In the genomic region with DNA sequence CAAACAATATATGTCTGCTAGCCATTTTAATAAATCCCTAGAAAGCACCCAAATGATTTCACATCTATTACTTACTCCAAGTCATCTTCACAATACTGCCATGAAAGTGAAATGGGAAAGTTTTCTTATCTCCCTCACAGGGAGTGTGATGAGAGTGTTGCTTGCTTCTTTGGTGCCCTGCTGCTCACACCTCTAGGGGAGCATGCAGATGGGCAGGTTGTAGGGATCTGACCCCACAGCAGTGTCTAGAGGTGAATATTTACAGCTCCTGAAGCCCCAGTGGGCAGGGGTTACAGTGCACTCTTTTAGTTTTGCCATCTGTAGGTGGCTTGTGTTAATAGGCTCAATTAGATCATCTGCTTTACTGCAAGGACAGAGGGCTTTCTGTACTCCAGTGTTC, we compare ENCODE assay signal across 36 cellular contexts.
"Had no signal": no experiment of that assay in that cellular context is flagged by ENCODE, and none has a peak within 500 bp of the region (broad histone marks: within the 10 kb centered on the region; RNA-seq: fewer than 3 reads in every experiment).

No MANE protein-coding gene starts in this region.

- H3K4me3 Mint-ChIP-seq: activated B cell treated with CpG ODN at 0.5 μM for 24 hours; activated CD4-positive, alpha-beta memory T cell treated with anti-CD3 and anti-CD28 coated beads for 36 hours; activated CD8-positive, alpha-beta T cell treated with anti-CD3 and anti-CD28 coated beads for 36 hours; activated naive CD4-positive, alpha-beta T cell treated with anti-CD3 and anti-CD28 coated beads for 36 hours; activated naive CD8-positive, alpha-beta T cell treated with anti-CD3 and anti-CD28 coated beads, Interleukin-2, amount 10 ng/mL, durations not matched to agents 7 days and 5 days; activated naive CD8-positive, alpha-beta T cell treated with anti-CD3 and anti-CD28 coated beads, Interleukin-2, amount 50 U/mL, for 24 hours; activated T-cell treated with anti-CD3 and anti-CD28 coated beads, Interleukin-2, amount 50 U/mL, for 4 hours; activated T-cell treated with anti-CD3 and anti-CD28 coated beads, Interleukin-2, amount 50 U/mL, for 72 hours; activated T-helper 1 cell treated with anti-CD3 and anti-CD28 coated beads, Interleukin-12 subunit alpha, Interleukin-12 subunit beta, Interleukin-2, Interleukin-4 antibody, amounts not matched to agents 30 ng/mL and 10 ng/mL and 1 ng/mL, durations not matched to agents 14 hours and 24 hours and 36 hours; activated T-helper 17 cell treated with anti-CD3 and anti-CD28 coated beads, Interleukin-2, amount 50 U/mL, for 72 hours; brain; central memory CD8-positive, alpha-beta T cell; T-helper 1 cell treated with Interleukin-12 subunit alpha and Interleukin-12 subunit beta and Interleukin-4 antibody, amounts not matched to agents 30 μg/mL and 1 μg/mL, for 36 hours; T-helper 2 cell treated with Interferon-gamma antibody and Interleukin-4, amounts not matched to agents 5 μg/mL and 100 μg/mL, for 36 hours had no signal

- ATAC-seq: activated CD8-positive, alpha-beta T cell treated with anti-CD3 and anti-CD28 coated beads for 36 hours; activated naive CD4-positive, alpha-beta T cell treated with anti-CD3 and anti-CD28 coated beads, Interleukin-2, amount 50 U/mL, for 72 hours; activated naive CD8-positive, alpha-beta T cell treated with anti-CD3 and anti-CD28 coated beads, Interleukin-2, amount 50 U/mL, for 24 hours; activated T-cell treated with anti-CD3 and anti-CD28 coated beads, Interleukin-2, amount 50 U/mL, for 4 hours; activated T-cell treated with anti-CD3 and anti-CD28 coated beads, Interleukin-2, amount 50 U/mL, for 72 hours; activated T-helper 17 cell treated with anti-CD3 and anti-CD28 coated beads, Interleukin-2, amount 50 U/mL, for 72 hours had no signal

- H3K36me3 ChIP-seq: ascending aorta, cardiac muscle cell had no signal

- DNase-seq: activated B cell treated with CpG ODN at 0.5 μM for 24 hours; activated CD4-positive, alpha-beta memory T cell treated with anti-CD3 and anti-CD28 coated beads for 36 hours; activated CD4-positive, alpha-beta T cell treated with anti-CD3 and anti-CD28 coated beads for 48 hours; activated CD4-positive, alpha-beta T cell treated with anti-CD3 and anti-CD28 coated beads, Interleukin-2, amount 50 U/mL, for 1 hour; activated CD4-positive, alpha-beta T cell treated with anti-CD3 and anti-CD28 coated beads, Interleukin-2, amount 50 U/mL, for 4 hours; activated CD4-positive, CD25-positive, alpha-beta regulatory T cell treated with anti-CD3 and anti-CD28 coated beads, Interleukin-2, amount 50 U/mL, for 72 hours; activated CD8-positive, alpha-beta memory T cell treated with anti-CD3 and anti-CD28 coated beads, Interleukin-2, amount 50 U/mL, for 4 hours; activated CD8-positive, alpha-beta T cell treated with anti-CD3 and anti-CD28 coated beads for 36 hours; activated effector memory CD4-positive, alpha-beta T cell treated with anti-CD3 and anti-CD28 coated beads, Interleukin-2, amount 50 U/mL, for 16 hours; activated gamma-delta T cell treated with Interleukin-2 at 50 U/mL for 16 hours; activated naive CD4-positive, alpha-beta T cell; activated naive CD4-positive, alpha-beta T cell treated with anti-CD3 and anti-CD28 coated beads for 36 hours; activated naive CD4-positive, alpha-beta T cell treated with anti-CD3 and anti-CD28 coated beads, Interleukin-2, amount 50 U/mL, for 16 hours; activated naive CD8-positive, alpha-beta T cell treated with anti-CD3 and anti-CD28 coated beads, Interleukin-2, amount 10 ng/mL, durations not matched to agents 7 days and 5 days; activated naive CD8-positive, alpha-beta T cell treated with anti-CD3 and anti-CD28 coated beads, Interleukin-2, amount 50 U/mL, for 24 hours; activated T-cell treated with anti-CD3 and anti-CD28 coated beads for 4 hours; activated T-cell treated with anti-CD3 and anti-CD28 coated beads, Interleukin-2, amount 50 U/mL, for 1 hour; activated T-cell treated with anti-CD3 and anti-CD28 coated beads, Interleukin-2, amount 50 U/mL, for 4 hours; activated T-cell treated with anti-CD3 and anti-CD28 coated beads, Interleukin-2, amount 50 U/mL, for 72 hours; amygdala; anterior cingulate cortex; caudate nucleus; cerebellar nuclear complex; T-helper 1 cell; T-helper 2 cell; T-helper 9 cell had no signal

- H3K36me3 Mint-ChIP-seq: activated CD4-positive, alpha-beta memory T cell treated with anti-CD3 and anti-CD28 coated beads for 36 hours; activated naive CD4-positive, alpha-beta T cell treated with anti-CD3 and anti-CD28 coated beads, Interleukin-2, amount 50 U/mL, for 72 hours; activated naive CD8-positive, alpha-beta T cell treated with anti-CD3 and anti-CD28 coated beads, Interleukin-2, amount 10 ng/mL, durations not matched to agents 7 days and 5 days; brain had no signal

- H3K4me3 ChIP-seq: ascending aorta, cardiac muscle cell had no signal

- H3K27me3 Mint-ChIP-seq: activated B cell treated with CpG ODN at 0.5 μM for 24 hours; activated CD4-positive, alpha-beta memory T cell treated with anti-CD3 and anti-CD28 coated beads for 36 hours; activated CD8-positive, alpha-beta T cell treated with anti-CD3 and anti-CD28 coated beads for 36 hours; activated naive CD8-positive, alpha-beta T cell treated with anti-CD3 and anti-CD28 coated beads, Interleukin-2, amount 10 ng/mL, durations not matched to agents 7 days and 5 days; activated naive CD8-positive, alpha-beta T cell treated with anti-CD3 and anti-CD28 coated beads, Interleukin-2, amount 50 U/mL, for 24 hours; activated T-helper 17 cell treated with anti-CD3 and anti-CD28 coated beads, Interleukin-2, amount 50 U/mL, for 72 hours; brain; central memory CD8-positive, alpha-beta T cell had no signal

- H3K9me3 ChIP-seq: ascending aorta had no signal

- H3K4me1 Mint-ChIP-seq: activated B cell treated with CpG ODN at 0.5 μM for 24 hours; activated naive CD8-positive, alpha-beta T cell treated with anti-CD3 and anti-CD28 coated beads, Interleukin-2, amount 10 ng/mL, durations not matched to agents 7 days and 5 days; activated naive CD8-positive, alpha-beta T cell treated with anti-CD3 and anti-CD28 coated beads, Interleukin-2, amount 50 U/mL, for 24 hours; activated T-helper 17 cell treated with anti-CD3 and anti-CD28 coated beads, Interleukin-2, amount 50 U/mL, for 72 hours; brain; central memory CD8-positive, alpha-beta T cell had no signal

- H3K27ac ChIP-seq: ascending aorta, cardiac muscle cell, VCaP had no signal

- H3K4me1 ChIP-seq: ascending aorta had no signal

- H3K27ac Mint-ChIP-seq: activated B cell treated with CpG ODN at 0.5 μM for 24 hours; activated CD4-positive, alpha-beta memory T cell treated with anti-CD3 and anti-CD28 coated beads for 36 hours; activated CD8-positive, alpha-beta T cell treated with anti-CD3 and anti-CD28 coated beads for 36 hours; activated naive CD4-positive, alpha-beta T cell treated with anti-CD3 and anti-CD28 coated beads for 36 hours; activated naive CD4-positive, alpha-beta T cell treated with anti-CD3 and anti-CD28 coated beads, Interleukin-2, amount 50 U/mL, for 72 hours; activated naive CD8-positive, alpha-beta T cell treated with anti-CD3 and anti-CD28 coated beads, Interleukin-2, amount 10 ng/mL, durations not matched to agents 7 days and 5 days; activated naive CD8-positive, alpha-beta T cell treated with anti-CD3 and anti-CD28 coated beads, Interleukin-2, amount 50 U/mL, for 24 hours; activated T-cell treated with anti-CD3 and anti-CD28 coated beads, Interleukin-2, amount 50 U/mL, for 72 hours; activated T-helper 1 cell treated with anti-CD3 and anti-CD28 coated beads, Interleukin-12 subunit alpha, Interleukin-12 subunit beta, Interleukin-2, Interleukin-4 antibody, amounts not matched to agents 30 ng/mL and 10 ng/mL and 1 ng/mL, durations not matched to agents 14 hours and 24 hours and 36 hours; activated T-helper 17 cell treated with anti-CD3 and anti-CD28 coated beads, Interleukin-2, amount 50 U/mL, for 72 hours; brain; T-helper 1 cell treated with Interleukin-12 subunit alpha and Interleukin-12 subunit beta and Interleukin-4 antibody, amounts not matched to agents 30 μg/mL and 1 μg/mL, for 36 hours; T-helper 2 cell treated with Interferon-gamma antibody and Interleukin-4, amounts not matched to agents 5 μg/mL and 100 μg/mL, for 36 hours had no signal

- H3K9me3 Mint-ChIP-seq: activated T-helper 17 cell treated with anti-CD3 and anti-CD28 coated beads, Interleukin-2, amount 50 U/mL, for 72 hours had no signal

- H3K27me3 ChIP-seq: ascending aorta, cardiac muscle cell had no signal
